16 cellular contexts compared by ENCODE assay signal in the genomic region with DNA sequence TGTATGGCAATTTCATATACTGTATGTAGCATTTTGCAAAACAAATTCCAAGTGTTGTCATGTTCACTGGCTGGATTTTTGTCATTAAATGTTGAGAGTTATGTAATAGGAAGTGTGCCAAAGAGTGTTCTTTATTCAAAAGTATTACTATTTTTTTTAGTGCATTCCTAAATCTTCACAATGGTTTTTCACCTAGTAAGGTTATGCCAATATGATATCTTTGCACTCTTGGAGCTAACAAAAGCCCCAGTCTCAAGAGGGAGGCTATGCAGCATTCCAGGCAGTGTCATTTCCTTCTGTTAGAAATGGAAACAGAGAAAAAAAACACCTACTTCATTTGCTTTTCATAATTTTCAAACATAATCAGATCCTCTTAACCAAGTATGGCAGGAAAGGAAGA. TPM values are rescaled to one million over a fixed set of nuclear protein-coding genes. Genes with fewer than 3 reads are reported as not detected.
DNase-seq lines count a peak whose midpoint lies in the region; ATAC-seq, FAIRE-seq and TF ChIP-seq lines count a peak whose summit lies in the region.
"Had no signal": no experiment of that assay in that cellular context is flagged by ENCODE, and none has a peak within 500 bp of the region (broad histone marks: within the 10 kb centered on the region; RNA-seq: fewer than 3 reads in every experiment).

No MANE protein-coding gene starts in this region.

- TF ChIP-seq CTCF in MCF 10A (IDR thresholded peaks at IDR 0.05; ENCODE audit: unreplicated experiment) (no peak), left lung (IDR thresholded peaks at IDR 0.05) (no peak)

- POLR2A ChIA-PET in MCF 10A (lab: Yijun Ruan, JAX) = interaction anchor here (1.2 to 8.6 kb wide), 14 partner anchors 8 to 409 kb away, joined by 5 to 331 read pairs (median 16); no protein-coding TSS in a partner anchor

- H3K9me3 Mint-ChIP-seq in MCF 10A (ENCODE audit: unreplicated experiment) = peaks cover 16% of the 10 kb centered on the region
- H3K9me3 Mint-ChIP-seq: activated T-cell treated with anti-CD3 and anti-CD28 coated beads, Interleukin-2, amount 50 U/mL, for 24 hours; IgD-negative memory B cell; natural killer cell had no signal

- H3K4me3 Mint-ChIP-seq in MCF 10A (ENCODE audit: unreplicated experiment) = peak overlapping the region; percentile 43
- H3K4me3 Mint-ChIP-seq: activated CD4-positive, alpha-beta T cell treated with anti-CD3 and anti-CD28 coated beads, Interleukin-2, amount 10 ng/mL, durations not matched to agents 7 days and 5 days; activated T-cell treated with anti-CD3 and anti-CD28 coated beads, Interleukin-2, amount 50 U/mL, for 24 hours; IgD-negative memory B cell; natural killer cell had no signal

- H3K27me3 ChIP-seq in HUES48 (ENCODE audit: control insufficient read depth, insufficient read depth, low read length) (peaks cover 11% of the 10 kb centered on the region), left lung (no peaks in the 10 kb centered on the region), subcutaneous abdominal adipose tissue (ENCODE audit: control insufficient read depth in 5 of 5, insufficient read depth in 4 of 5, low read length in 5 of 5) (no peaks in the 10 kb centered on the region)
- H3K27me3 ChIP-seq: BLaER1 treated with 17β-estradiol and CSF1 and Interleukin-3, amounts not matched to agents 10 nM and 100 nM; right atrium auricular region had no signal

- H3K27ac ChIP-seq in HUES48 (ENCODE audit: low read depth, low read length) (peak overlapping the region; percentile 96), left lung (peak overlapping the region; percentile 62 to 65), subcutaneous abdominal adipose tissue (ENCODE audit: low read depth, low read length) (peak overlapping the region; percentile 78)
- H3K27ac ChIP-seq: BLaER1 treated with 17β-estradiol and CSF1 and Interleukin-3, amounts not matched to agents 10 nM and 100 nM had no signal

- no peak overlapping the region for H3K9ac ChIP-seq in HUES48 (ENCODE audit: low read depth, low read length)
- H3K9ac ChIP-seq in subcutaneous abdominal adipose tissue (ENCODE audit: low read length in 5 of 5) = peak overlapping the region in 1 of 5 donors; percentile 32
- H3K9ac ChIP-seq: BLaER1 treated with 17β-estradiol and CSF1 and Interleukin-3, amounts not matched to agents 10 nM and 100 nM had no signal

- intact Hi-C loops in MCF 10A (cut with micrococcal nuclease) = no loop called here
- intact Hi-C loops in left lung (cut with DNase I) = loop anchor here in 1 of 2 donors (10.0 kb wide), 1 partner anchor 219 kb away; a partner anchor contains a TSS

- H3K9me3 ChIP-seq in HUES48 (ENCODE audit: control insufficient read depth, insufficient read depth, low read length) (no peaks in the 10 kb centered on the region), left lung (no peaks in the 10 kb centered on the region), subcutaneous abdominal adipose tissue (ENCODE audit: control insufficient read depth in 5 of 5, low read length in 5 of 5) (no peaks in the 10 kb centered on the region)
- H3K9me3 ChIP-seq: right atrium auricular region had no signal

- no peak for FAIRE-seq in HTR-8/SVneo (lab: Jason Lieb, UNC)

- H3K4me3 ChIP-seq in HUES48 (ENCODE audit: low read depth, low read length) = no peak overlapping the region
- H3K4me3 ChIP-seq in left lung = no peak overlapping the region
- no peak overlapping the region for H3K4me3 ChIP-seq in subcutaneous abdominal adipose tissue (ENCODE audit: low read depth in 1 of 5, low read length in 5 of 5)
- H3K4me3 ChIP-seq: BLaER1 treated with 17β-estradiol and CSF1 and Interleukin-3, amounts not matched to agents 10 nM and 100 nM; right atrium auricular region had no signal

- H3K36me3 ChIP-seq in HUES48 (ENCODE audit: control insufficient read depth, insufficient read depth, low read length) (no peaks in the 10 kb centered on the region), left lung (no peaks in the 10 kb centered on the region), subcutaneous abdominal adipose tissue (ENCODE audit: control insufficient read depth in 5 of 5, insufficient read depth in 5 of 5, low read length in 5 of 5) (no peaks in the 10 kb centered on the region)
- H3K36me3 ChIP-seq: BLaER1 treated with 17β-estradiol and CSF1 and Interleukin-3, amounts not matched to agents 10 nM and 100 nM; right atrium auricular region had no signal

- H3K27ac Mint-ChIP-seq in MCF 10A (ENCODE audit: low read depth, unreplicated experiment) = peak overlapping the region; percentile 95
- H3K27ac Mint-ChIP-seq: activated CD4-positive, alpha-beta T cell treated with anti-CD3 and anti-CD28 coated beads, Interleukin-2, amount 10 ng/mL, durations not matched to agents 7 days and 5 days; activated T-cell treated with anti-CD3 and anti-CD28 coated beads, Interleukin-2, amount 50 U/mL, for 24 hours; natural killer cell had no signal

- DNase-seq in MCF 10A (ENCODE audit: unreplicated experiment) = no peak
- no peak for DNase-seq in left lung
- DNase-seq in HTR-8/SVneo (ENCODE audit: insufficient read length, low spot score) = no peak
- DNase-seq in kidney tubule cell (ENCODE audit: low spot score) = no peak
- DNase-seq: activated CD4-positive, alpha-beta T cell treated with anti-CD3 and anti-CD28 coated beads, Interleukin-2, amount 10 ng/mL, durations not matched to agents 7 days and 5 days; activated T-cell treated with anti-CD3 and anti-CD28 coated beads, Interleukin-2, amount 50 U/mL, for 24 hours; DND-41; GOT3; natural killer cell had no signal

- BruUV-seq in MCF 10A (replicated peaks; lab: Mats Ljungman, UMichigan) = no TSS peak

- no peak for ATAC-seq in left lung
- no peak for ATAC-seq in GM18511 (IDR thresholded peaks at IDR 0.05; ENCODE audit: unreplicated experiment)
- no peak for ATAC-seq in GM21526 (IDR thresholded peaks at IDR 0.05; ENCODE audit: low FRiP score, unreplicated experiment)
- ATAC-seq: natural killer cell had no signal

- no peaks in the 10 kb centered on the region for H3K36me3 Mint-ChIP-seq in MCF 10A (ENCODE audit: insufficient read depth, unreplicated experiment)
- H3K36me3 Mint-ChIP-seq: natural killer cell had no signal

- no peaks in the 10 kb centered on the region for H3K27me3 Mint-ChIP-seq in MCF 10A (ENCODE audit: insufficient read depth, unreplicated experiment)
- H3K27me3 Mint-ChIP-seq: activated T-cell treated with anti-CD3 and anti-CD28 coated beads, Interleukin-2, amount 50 U/mL, for 24 hours had no signal

- peaks cover 51% of the 10 kb centered on the region for H3K4me1 Mint-ChIP-seq in MCF 10A (ENCODE audit: insufficient read depth, unreplicated experiment)

- CTCF ChIA-PET in MCF 10A (lab: Yijun Ruan, JAX) = interaction anchor here (0.6 to 3.4 kb wide), 7 partner anchors 32 to 457 kb away, joined by 3 to 18 read pairs (median 11); no protein-coding TSS in a partner anchor

- H3K4me1 ChIP-seq in HUES48 (ENCODE audit: control insufficient read depth, insufficient read depth, low read length) = peaks cover 64% of the 10 kb centered on the region
- H3K4me1 ChIP-seq in left lung = peaks cover 6 to 29% of the 10 kb centered on the region in 2 donors
- peaks cover 6 to 50% (median 31%) of the 10 kb centered on the region in 5 donors for H3K4me1 ChIP-seq in subcutaneous abdominal adipose tissue (ENCODE audit: control insufficient read depth in 5 of 5, insufficient read depth in 5 of 5, low read length in 5 of 5)

RNA-seq across cellular contexts. Expression of a gene that starts 5.1 kb away (rescaled TPM):
- total RNA-seq in MCF 10A (2022) = 36.0 and 52.7 TPM in 2 replicates
- 10 to 100 TPM; 31.6 to 37.3 TPM for total RNA-seq in left lung
